20 cellular contexts compared by ENCODE assay signal in genomic region chr2:210558708-210559107, GRCh38. TPM values are rescaled to one million over a fixed set of nuclear protein-coding genes. Genes with fewer than 3 reads are reported as not detected.
DNase-seq lines count a peak whose midpoint lies in the region; ATAC-seq, FAIRE-seq and TF ChIP-seq lines count a peak whose summit lies in the region.
"Had no signal": no experiment of that assay in that cellular context is flagged by ENCODE, and none has a peak within 500 bp of the region (broad histone marks: within the 10 kb centered on the region; RNA-seq: fewer than 3 reads in every experiment).

No MANE protein-coding gene starts in this region.

- TF ChIP-seq CTCF in A673 (conservative IDR thresholded peaks at IDR 0.05; ENCODE audit: low read depth, low read length) (no peak), K562 (IDR thresholded peaks at IDR 0.05 in 2 of 3, conservative IDR thresholded peaks at IDR 0.05 in 1 of 3; ENCODE audit: insufficient read depth in 2 of 3, low read depth in 1 of 3, low read length in 3 of 3) (no peak)

- H3K9me3 ChIP-seq in A673 (ENCODE audit: low read depth, low read length, poor library complexity, severe bottlenecking), result no peaks in the 10 kb centered on the region
- H3K9me3 ChIP-seq in K562 (replicated peaks; ENCODE audit: control insufficient read depth, insufficient read depth, low read depth, low read length), result no peaks in the 10 kb centered on the region

- BruUV-seq in A673 (replicated peaks; lab: Mats Ljungman, UMichigan) (no TSS peak), K562 (replicated peaks; lab: Mats Ljungman, UMichigan) (no TSS peak)

- no peak overlapping the region for H2AFZ ChIP-seq in K562 (ENCODE audit: low read depth, low read length)

- H4K20me1 ChIP-seq in K562 (replicated peaks; ENCODE audit: control insufficient read depth, insufficient read depth, low read length), result no peaks in the 10 kb centered on the region

- TF ChIP-seq RAD21 in K562 (CRISPR knock-in tag; conservative IDR thresholded peaks at IDR 0.05 in 1 of 2, IDR thresholded peaks at IDR 0.05 in 1 of 2), result no peak

- WGBS in K562 (ENCODE audit: insufficient coverage, low coverage, missing lambda C conversion rate), result 0% methylated on average over 1 of the region's 1 CpG

- intact Hi-C loops in A673 (cut with micrococcal nuclease; ENCODE audit: unreplicated experiment) (no loop called here), K562 (cut with micrococcal nuclease) (no loop called here)

- no peak for TF ChIP-seq POLR2A in K562 (conservative IDR thresholded peaks at IDR 0.05)

- CTCF ChIA-PET in A673 (lab: Charles Lee), result no interaction called here
- CTCF ChIA-PET in K562 (lab: Yijun Ruan, JAX; ENCODE audit: low intra/inter-chr PET ratio), result no interaction called here

- H3K9ac ChIP-seq in K562 (ENCODE audit: insufficient read depth in 1 of 2, low read depth in 2 of 2, low read length in 2 of 2), result no peak overlapping the region

- H3K36me3 ChIP-seq in A673 (ENCODE audit: insufficient read depth, low read length, poor library complexity, severe bottlenecking) (no peaks in the 10 kb centered on the region), K562 (ENCODE audit: control insufficient read depth, insufficient read depth, low read length) (no peaks in the 10 kb centered on the region)

- in situ Hi-C loops in K562 (cut with MboI), result no loop called here

- no peak overlapping the region for H3K4me2 ChIP-seq in K562 (ENCODE audit: insufficient read depth, low read length)
- H3K4me2 ChIP-seq: smooth muscle cell had no signal

- no peaks in the 10 kb centered on the region for H3K27me3 ChIP-seq in A673 (replicated peaks; ENCODE audit: insufficient read depth, low read depth, low read length, poor library complexity)
- H3K27me3 ChIP-seq in K562 (ENCODE audit: control insufficient read depth in 2 of 2, insufficient read depth in 2 of 2, low read length in 2 of 2), result no peaks in the 10 kb centered on the region

- ATAC-seq in K562 (no peak), HG02938 (IDR thresholded peaks at IDR 0.05; ENCODE audit: unreplicated experiment) (no peak), HG03439 (IDR thresholded peaks at IDR 0.05; ENCODE audit: unreplicated experiment) (no peak)
- ATAC-seq: activated T-cell treated with anti-CD3 and anti-CD28 coated beads, Interleukin-2, amount 50 U/mL, for 4 hours had no signal

- FAIRE-seq in K562 (lab: Jason Lieb, UNC), result no peak

- H3K27ac ChIP-seq in A673 (ENCODE audit: low read depth, low read length, poor library complexity, severe bottlenecking) (no peak overlapping the region), K562 (ENCODE audit: extremely low read depth, low read depth, low read length) (no peak overlapping the region)

- no peaks in the 10 kb centered on the region for H3K79me2 ChIP-seq in K562 (ENCODE audit: control insufficient read depth, insufficient read depth, low read length)

- H3K4me1 ChIP-seq in A673 (ENCODE audit: insufficient read depth, low read length, poor library complexity, severe bottlenecking) (no peaks in the 10 kb centered on the region), K562 (replicated peaks in 1 of 2; ENCODE audit: control insufficient read depth in 2 of 2, insufficient read depth in 2 of 2, low read length in 2 of 2) (no peaks in the 10 kb centered on the region)

- POLR2A ChIA-PET in A673 (lab: Charles Lee; ENCODE audit: low non-redundant PET) (no interaction called here), K562 (lab: Yijun Ruan, JAX) (no interaction called here)

- no peaks in the 10 kb centered on the region for H3K9me1 ChIP-seq in K562 (ENCODE audit: control insufficient read depth, insufficient read depth, low read length)

- H3K4me3 ChIP-seq in A673 (ENCODE audit: low read depth, low read length, poor library complexity, severe bottlenecking) (no peak overlapping the region), K562 (no peak overlapping the region)
- H3K4me3 ChIP-seq: smooth muscle cell had no signal

- DNase-seq in A673 (ENCODE audit: low spot score) (peak; percentile 72), M059J (ENCODE audit: low read depth) (peak; percentile 33), K562 (ENCODE audit: extremely low read depth in 1 of 4, low spot score in 3 of 4) (peak in 1 of 4 experiments; percentile 5), glomerular visceral epithelial cell (ENCODE audit: extremely low spot score) (peak; percentile 16), Ammon's horn (ENCODE audit: low spot score) (no peak), C1 segment of cervical spinal cord (lab: John Stamatoyannopoulos, UW) (no peak)
- DNase-seq: activated CD4-positive, alpha-beta T cell treated with anti-CD3 and anti-CD28 coated beads, Interleukin-2, amount 50 U/mL, for 4 hours; activated naive CD8-positive, alpha-beta T cell treated with anti-CD3 and anti-CD28 coated beads, Interleukin-2, amount 10 ng/mL, durations not matched to agents 7 days and 5 days; activated T-cell treated with anti-CD3 and anti-CD28 coated beads, Interleukin-2, amount 50 U/mL, for 4 hours; COR-L47; head of caudate nucleus; islet precursor cell; NCI-H1092; NCI-H510A treated with DMSO at 0.1 percent for 48 hours; occipital lobe; stimulated activated naive CD4-positive, alpha-beta T cell had no signal

- TF ChIP-seq EP300 in K562 (IDR thresholded peaks at IDR 0.05; ENCODE audit: low read length), result no peak

TF ChIP-seq in K562, 482 proteins besides CTCF, POLR2A, EP300 and RAD21 (continues in another document):
- TF ChIP-seq PBX2 (CRISPR knock-in tag; IDR thresholded peaks at IDR 0.05; ENCODE audit: low read depth) (no peak), PBX2 (tag; conservative IDR thresholded peaks at IDR 0.05; ENCODE audit: low read depth) (peak; percentile 75), U2AF1 (optimal IDR thresholded peaks at IDR 0.05; ENCODE audit: low read depth, low read length) (no peak), EP400 (IDR thresholded peaks at IDR 0.05) (no peak), GTF3C2 (IDR thresholded peaks at IDR 0.05; ENCODE audit: borderline replicate concordance, extremely low read depth, insufficient read length) (no peak), SUPT5H (IDR thresholded peaks at IDR 0.05) (no peak)

RNA-seq across cellular contexts. Expression of gene CPS1, which starts 2.3 kb away (rescaled TPM):
- total RNA-seq in A673 (2021) (0.62 and 1.5 TPM in 2 replicates), K562 (2014; rRNA removed) (4.3 and 5.7 TPM in 2 replicates), K562 (2014; rRNA removed; fragmentation: Illumina TruSeq; extraction: Trizol) (9.6 and 10.7 TPM in 2 replicates), K562 (2015; rRNA removed; fragmentation: Illumina TruSeq; extraction: Trizol) (8.7 and 9.2 TPM in 2 replicates), K562 (2021) (5.0 and 6.0 TPM in 2 replicates)
- 16.7 and 24.7 TPM in 2 replicates for total RNA-seq in M059J (2014; rRNA removed; shearing (Covaris generic))
- 10.9 and 21.5 TPM in 2 replicates for total RNA-seq in K562 (2011; cell fraction: chromatin; rRNA removed; ENCODE audit: low replicate concordance)
- 7.7 and 10.9 TPM in 2 replicates for total RNA-seq in K562 (2011; cell fraction: nucleolus; rRNA removed)
- 12.2 and 17.3 TPM in 2 replicates for total RNA-seq in K562 (2011; cell fraction: nucleoplasm; rRNA removed)
- polyA plus RNA-seq in K562 (2011; rRNA removed) (11.6 and 13.5 TPM in 2 replicates), K562 (2014; fragmentation: Illumina TruSeq; extraction: Trizol) (8.7 and 9.3 TPM in 2 replicates), K562 (2014; fragmentation: Nextera tagmentation; extraction: Ambion mirVana) (1 to 10 TPM; 2.4 to 3.6 TPM), K562 (2014; rRNA removed) (5.1 and 6.0 TPM in 2 replicates)
- 3.9 and 6.6 TPM in 2 replicates for polyA plus RNA-seq in K562 (2011; cell fraction: cytosol; rRNA removed)
- polyA plus RNA-seq in K562 (2011; cell fraction: nucleus; rRNA removed), result 19.9 and 29.6 TPM in 2 replicates
- polyA plus RNA-seq in K562 (2012), result 5.6 and 6.8 TPM in 2 replicates
- 38.7 and 39.8 TPM in 2 replicates for polyA minus RNA-seq in K562 (2011; rRNA and poly(A)+ RNA removed)
- 16.1 and 17.1 TPM in 2 replicates for polyA minus RNA-seq in K562 (2011; cell fraction: cytosol; rRNA and poly(A)+ RNA removed)
- polyA minus RNA-seq in K562 (2011; cell fraction: nucleus; rRNA and poly(A)+ RNA removed), result 22.3 and 47.3 TPM in 2 replicates
- polyA plus RNA-seq: IgD-negative memory B cell had no signal

Comparison
In these comparisons a context has a peak if more than half of its experiments do, and no peak if none do; other contexts are left out.
1. DNase-seq: peak in A673 (single experiment), M059J (single experiment) and glomerular visceral epithelial cell (single experiment); none in Ammon's horn (single experiment) and C1 segment of cervical spinal cord (0 of 14).